In genomic region chr4:174080361-174080760, GRCh38 we compare ENCODE assay signal across 1 cellular context.
TF ChIP-seq lines count a peak whose summit lies in the region.

No MANE protein-coding gene starts in this region.

TF ChIP-seq in SK-N-SH treated with all-trans-retinoic acid at 6 μM for 48 hours, 23 proteins besides CTCF, POLR2A, EP300 and RAD21 (continued from another document):
- TF ChIP-seq CSDC2 (CRISPR knock-in tag; IDR thresholded peaks at IDR 0.05) (no peak), ZFP30 (CRISPR knock-in tag; IDR thresholded peaks at IDR 0.05) (no peak), ZNF565 (CRISPR knock-in tag; conservative IDR thresholded peaks at IDR 0.05; ENCODE audit: low read depth) (no peak), ZNF70 (CRISPR knock-in tag; IDR thresholded peaks at IDR 0.05) (no peak)
